15 cellular contexts compared by ENCODE assay signal in the genomic region with DNA sequence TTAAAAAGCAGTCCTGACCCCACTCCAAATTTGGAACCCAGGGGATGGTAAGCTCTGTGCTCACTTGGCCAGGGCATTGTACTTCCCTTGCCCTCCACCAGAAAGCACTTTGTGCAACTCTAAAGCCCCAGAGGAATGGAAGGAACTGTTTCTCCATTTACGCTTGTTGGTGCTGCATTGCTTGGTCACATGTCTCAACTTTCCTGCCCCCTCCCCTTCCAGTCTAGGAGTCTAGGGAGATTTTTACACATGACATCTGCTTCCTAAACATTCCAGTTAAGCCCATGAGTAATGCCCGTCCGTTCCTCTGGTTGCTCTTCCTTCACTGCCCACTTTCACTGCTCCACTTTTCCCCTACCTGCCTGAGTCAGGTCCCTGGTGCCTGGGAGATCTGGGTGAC.
DNase-seq lines count a peak whose midpoint lies in the region; ATAC-seq and TF ChIP-seq lines count a peak whose summit lies in the region.
"Had no signal": no experiment of that assay in that cellular context is flagged by ENCODE, and none has a peak within 500 bp of the region (broad histone marks: within the 10 kb centered on the region; RNA-seq: fewer than 3 reads in every experiment).

No MANE protein-coding gene starts in this region.

- POLR2A ChIA-PET in HEK293 (lab: Yijun Ruan, JAX) (no interaction called here), WTC11 (lab: Charles Lee) (no interaction called here)

- H3K4me1 ChIP-seq in HEK293 (ENCODE audit: control insufficient read depth, insufficient read depth, low read length) (no peaks in the 10 kb centered on the region), adipocyte (ENCODE audit: control insufficient read depth, insufficient read depth, low read length) (no peaks in the 10 kb centered on the region), foreskin keratinocyte (no peaks in the 10 kb centered on the region)
- H3K4me1 ChIP-seq: left lung, prostate gland had no signal

- ATAC-seq in foreskin keratinocyte, result peak; percentile 37
- no peak for ATAC-seq in GM18519 (IDR thresholded peaks at IDR 0.05; ENCODE audit: low FRiP score, unreplicated experiment)
- no peak for ATAC-seq in natural killer cell treated with Interleukin-12 subunit alpha and Interleukin-12 subunit beta and Interleukin-15 and Interleukin-18, amount 100 ng/mL, for 72 hours
- no peak for ATAC-seq in WTC11
- ATAC-seq: activated CD8-positive, alpha-beta T cell treated with anti-CD3 and anti-CD28 coated beads for 36 hours; activated naive CD8-positive, alpha-beta T cell treated with anti-CD3 and anti-CD28 coated beads, Interleukin-2, amount 50 U/mL, for 24 hours; left lung had no signal

- H3K27me3 Mint-ChIP-seq in natural killer cell treated with Interleukin-12 subunit alpha and Interleukin-12 subunit beta and Interleukin-15 and Interleukin-18, amount 100 ng/mL, for 72 hours, result peaks cover 0 to 8% of the 10 kb centered on the region in 2 donors
- H3K27me3 Mint-ChIP-seq in WTC11 (ENCODE audit: low read depth), result no peaks in the 10 kb centered on the region
- H3K27me3 Mint-ChIP-seq: activated CD8-positive, alpha-beta T cell treated with anti-CD3 and anti-CD28 coated beads for 36 hours; activated naive CD8-positive, alpha-beta T cell treated with anti-CD3 and anti-CD28 coated beads, Interleukin-2, amount 50 U/mL, for 24 hours had no signal

- no peak overlapping the region for H3K4me3 Mint-ChIP-seq in natural killer cell treated with Interleukin-12 subunit alpha and Interleukin-12 subunit beta and Interleukin-15 and Interleukin-18, amount 100 ng/mL, for 72 hours
- H3K4me3 Mint-ChIP-seq in WTC11, result no peak overlapping the region
- H3K4me3 Mint-ChIP-seq: activated CD8-positive, alpha-beta T cell treated with anti-CD3 and anti-CD28 coated beads for 36 hours; activated naive CD8-positive, alpha-beta T cell treated with anti-CD3 and anti-CD28 coated beads, Interleukin-2, amount 50 U/mL, for 24 hours; activated T-helper 1 cell treated with anti-CD3 and anti-CD28 coated beads, Interleukin-12 subunit alpha, Interleukin-12 subunit beta, Interleukin-2, Interleukin-4 antibody, amounts not matched to agents 30 ng/mL and 10 ng/mL and 1 ng/mL, durations not matched to agents 14 hours and 24 hours and 36 hours had no signal

- H3K9me3 ChIP-seq in HEK293 (ENCODE audit: control insufficient read depth, insufficient read depth, low read depth, low read length), result no peaks in the 10 kb centered on the region
- no peaks in the 10 kb centered on the region for H3K9me3 ChIP-seq in adipocyte (ENCODE audit: control insufficient read depth, low read length)
- H3K9me3 ChIP-seq: left lung, prostate gland had no signal

- no peak overlapping the region for H3K9ac ChIP-seq in adipocyte (ENCODE audit: low read length)

- no peaks in the 10 kb centered on the region for H3K36me3 Mint-ChIP-seq in natural killer cell treated with Interleukin-12 subunit alpha and Interleukin-12 subunit beta and Interleukin-15 and Interleukin-18, amount 100 ng/mL, for 72 hours
- H3K36me3 Mint-ChIP-seq in WTC11, result no peaks in the 10 kb centered on the region

- no peak overlapping the region for H3K27ac ChIP-seq in HEK293 (ENCODE audit: extremely low read depth, low read depth, low read length)
- no peak overlapping the region for H3K27ac ChIP-seq in foreskin keratinocyte
- H3K27ac ChIP-seq: left lung, prostate gland had no signal

- H3K36me3 ChIP-seq in HEK293 (ENCODE audit: control insufficient read depth in 2 of 2, insufficient read depth in 1 of 2, low read length in 2 of 2) (no peaks in the 10 kb centered on the region), adipocyte (ENCODE audit: control insufficient read depth, insufficient read depth, low read length, severe bottlenecking) (no peaks in the 10 kb centered on the region)
- H3K36me3 ChIP-seq: left lung, prostate gland had no signal

- TF ChIP-seq CTCF in HEK293 (tag by site-specific recombination; IDR thresholded peaks at IDR 0.05), result no peak
- TF ChIP-seq CTCF in foreskin keratinocyte (conservative IDR thresholded peaks at IDR 0.05), result no peak
- TF ChIP-seq CTCF in WTC11 (IDR thresholded peaks at IDR 0.05), result no peak

- H3K4me3 ChIP-seq in HEK293 (ENCODE audit: low read depth, low read length) (no peak overlapping the region), adipocyte (ENCODE audit: low read length) (no peak overlapping the region), skeletal muscle cell (ENCODE audit: low read depth, low read length) (no peak overlapping the region)
- H3K4me3 ChIP-seq: left lung, prostate gland had no signal

- H3K27me3 ChIP-seq in adipocyte (replicated peaks; ENCODE audit: control insufficient read depth, insufficient read depth, low read length) (no peaks in the 10 kb centered on the region), foreskin keratinocyte (no peaks in the 10 kb centered on the region)
- H3K27me3 ChIP-seq: left lung had no signal

- no peaks in the 10 kb centered on the region for H3K9me3 Mint-ChIP-seq in natural killer cell treated with Interleukin-12 subunit alpha and Interleukin-12 subunit beta and Interleukin-15 and Interleukin-18, amount 100 ng/mL, for 72 hours
- no peaks in the 10 kb centered on the region for H3K9me3 Mint-ChIP-seq in WTC11
- H3K9me3 Mint-ChIP-seq: activated CD8-positive, alpha-beta T cell treated with anti-CD3 and anti-CD28 coated beads for 36 hours; activated naive CD8-positive, alpha-beta T cell treated with anti-CD3 and anti-CD28 coated beads, Interleukin-2, amount 50 U/mL, for 24 hours; activated T-helper 1 cell treated with anti-CD3 and anti-CD28 coated beads, Interleukin-12 subunit alpha, Interleukin-12 subunit beta, Interleukin-2, Interleukin-4 antibody, amounts not matched to agents 30 ng/mL and 10 ng/mL and 1 ng/mL, durations not matched to agents 14 hours and 24 hours and 36 hours had no signal

- no peak overlapping the region for H3K27ac Mint-ChIP-seq in natural killer cell treated with Interleukin-12 subunit alpha and Interleukin-12 subunit beta and Interleukin-15 and Interleukin-18, amount 100 ng/mL, for 72 hours
- H3K27ac Mint-ChIP-seq in WTC11, result no peak overlapping the region
- H3K27ac Mint-ChIP-seq: activated CD8-positive, alpha-beta T cell treated with anti-CD3 and anti-CD28 coated beads for 36 hours; activated naive CD8-positive, alpha-beta T cell treated with anti-CD3 and anti-CD28 coated beads, Interleukin-2, amount 50 U/mL, for 24 hours; activated T-helper 1 cell treated with anti-CD3 and anti-CD28 coated beads, Interleukin-12 subunit alpha, Interleukin-12 subunit beta, Interleukin-2, Interleukin-4 antibody, amounts not matched to agents 30 ng/mL and 10 ng/mL and 1 ng/mL, durations not matched to agents 14 hours and 24 hours and 36 hours had no signal

- CTCF ChIA-PET in HEK293 (lab: Yijun Ruan, JAX), result no interaction called here
- CTCF ChIA-PET in WTC11 (lab: Charles Lee), result interaction anchor here (0.6 kb wide), 1 partner anchor 144 kb away, joined by 3 read pairs; no protein-coding TSS in a partner anchor

- H3K4me1 Mint-ChIP-seq in natural killer cell treated with Interleukin-12 subunit alpha and Interleukin-12 subunit beta and Interleukin-15 and Interleukin-18, amount 100 ng/mL, for 72 hours (ENCODE audit: low read depth in 2 of 2), result peaks cover 0 to 2% of the 10 kb centered on the region in 2 donors
- H3K4me1 Mint-ChIP-seq in WTC11, result no peaks in the 10 kb centered on the region
- H3K4me1 Mint-ChIP-seq: activated naive CD8-positive, alpha-beta T cell treated with anti-CD3 and anti-CD28 coated beads, Interleukin-2, amount 50 U/mL, for 24 hours had no signal

- DNase-seq in adipocyte (ENCODE audit: low read depth) (peak; percentile 13), foreskin keratinocyte (peak in 1 of 2 donors; percentile 28), skeletal muscle cell (ENCODE audit: low read depth) (peak; percentile 53), WTC11 (ENCODE audit: low spot score) (no peak), SW480 (ENCODE audit: low spot score) (no peak)
- no peak for DNase-seq in natural killer cell treated with Interleukin-12 subunit alpha and Interleukin-12 subunit beta and Interleukin-15 and Interleukin-18, amount 100 ng/mL, for 72 hours (ENCODE audit: low spot score)
- DNase-seq: activated CD8-positive, alpha-beta T cell treated with anti-CD3 and anti-CD28 coated beads for 36 hours; activated naive CD8-positive, alpha-beta T cell treated with anti-CD3 and anti-CD28 coated beads, Interleukin-2, amount 50 U/mL, for 24 hours; hippocampal formation; left lung; NCI-H1694 had no signal

TF ChIP-seq in HEK293, 187 proteins besides CTCF, POLR2A, EP300 and RAD21:
- no peak for TF ChIP-seq GLI4 (tag by site-specific recombination; IDR thresholded peaks at IDR 0.05)
- TF ChIP-seq PRDM1 (tag by site-specific recombination; IDR thresholded peaks at IDR 0.05), result peak; percentile 37; the same call in 1 of the 2 replicates

TF ChIP-seq in WTC11, 78 proteins besides CTCF, POLR2A, EP300 and RAD21 (continues in another document):
- no peak for TF ChIP-seq FOXP1 (CRISPR knock-in tag; IDR thresholded peaks at IDR 0.05; ENCODE audit: borderline replicate concordance)
- TF ChIP-seq NFYB (CRISPR knock-in tag; conservative IDR thresholded peaks at IDR 0.05; ENCODE audit: low read depth), result no peak
- TF ChIP-seq, protein P1, sequence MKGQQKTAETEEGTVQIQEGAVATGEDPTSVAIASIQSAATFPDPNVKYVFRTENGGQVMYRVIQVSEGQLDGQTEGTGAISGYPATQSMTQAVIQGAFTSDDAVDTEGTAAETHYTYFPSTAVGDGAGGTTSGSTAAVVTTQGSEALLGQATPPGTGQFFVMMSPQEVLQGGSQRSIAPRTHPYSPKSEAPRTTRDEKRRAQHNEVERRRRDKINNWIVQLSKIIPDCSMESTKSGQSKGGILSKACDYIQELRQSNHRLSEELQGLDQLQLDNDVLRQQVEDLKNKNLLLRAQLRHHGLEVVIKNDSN (CRISPR knock-in tag; IDR thresholded peaks at IDR 0.05), result no peak
- no peak for TF ChIP-seq NFATC4 (CRISPR knock-in tag; IDR thresholded peaks at IDR 0.05)

Comparison
In these comparisons a context has a peak if more than half of its experiments do, and no peak if none do; other contexts are left out.
1. DNase-seq: peak in adipocyte (single experiment) and skeletal muscle cell (single experiment); none in natural killer cell treated with Interleukin-12 subunit alpha and Interleukin-12 subunit beta and Interleukin-15 and Interleukin-18, amount 100 ng/mL, for 72 hours (single experiment), WTC11 (single experiment) and SW480 (single experiment).